ENCODE assay signal across 1 cellular context in genomic region chr6:39870950-39871349, GRCh38.
TF ChIP-seq lines count a peak whose summit lies in the region.

No MANE protein-coding gene starts in this region.

TF ChIP-seq in K562, 482 proteins besides CTCF, POLR2A, EP300 and RAD21:
- peak; percentile 22; the same call in 1 of the 2 replicates for TF ChIP-seq SMC3 (conservative IDR thresholded peaks at IDR 0.05; ENCODE audit: insufficient read depth, low read depth, low read length)
- TF ChIP-seq PRPF4 (IDR thresholded peaks at IDR 0.05; ENCODE audit: insufficient read depth, low read depth, low read length, poor library complexity, severe bottlenecking) = no peak
